Comparison of ENCODE assay signal across 10 cellular contexts in genomic region chr19:31448221-31448657, GRCh38.
DNase-seq lines count a peak whose midpoint lies in the region; ATAC-seq, FAIRE-seq and TF ChIP-seq lines count a peak whose summit lies in the region.
"Had no signal": no experiment of that assay in that cellular context is flagged by ENCODE, and none has a peak within 500 bp of the region (broad histone marks: within the 10 kb centered on the region; RNA-seq: fewer than 3 reads in every experiment).

No MANE protein-coding gene starts in this region.

- intact Hi-C loops in activated CD4-positive, alpha-beta T cell treated with anti-CD3 and anti-CD28 coated beads, Interleukin-2, amount 10 ng/mL, durations not matched to agents 24 days and 14 days (cut with micrococcal nuclease): no loop called here
- intact Hi-C loops in lower leg skin (cut with DNase I; ENCODE audit: low total_unique reads): no loop called here

- no peaks in the 10 kb centered on the region for H3K36me3 Mint-ChIP-seq in activated CD4-positive, alpha-beta T cell treated with anti-CD3 and anti-CD28 coated beads, Interleukin-2, amount 10 ng/mL, durations not matched to agents 24 days and 14 days (ENCODE audit: low read depth)
- no peaks in the 10 kb centered on the region for H3K36me3 Mint-ChIP-seq in activated CD4-positive, alpha-beta T cell treated with anti-CD3 and anti-CD28 coated beads, Interleukin-2, amount 10 ng/mL, durations not matched to agents 7 days and 5 days (ENCODE audit: low read depth)
- no peaks in the 10 kb centered on the region for H3K36me3 Mint-ChIP-seq in activated T-cell treated with anti-CD3 and anti-CD28 coated beads, Interleukin-2, amount 50 U/mL, for 4 hours (ENCODE audit: insufficient read depth)

- H3K4me1 Mint-ChIP-seq in activated CD4-positive, alpha-beta T cell treated with anti-CD3 and anti-CD28 coated beads, Interleukin-2, amount 10 ng/mL, durations not matched to agents 24 days and 14 days: no peaks in the 10 kb centered on the region
- no peaks in the 10 kb centered on the region for H3K4me1 Mint-ChIP-seq in activated CD4-positive, alpha-beta T cell treated with anti-CD3 and anti-CD28 coated beads, Interleukin-2, amount 10 ng/mL, durations not matched to agents 7 days and 5 days
- H3K4me1 Mint-ChIP-seq in activated T-cell treated with anti-CD3 and anti-CD28 coated beads, Interleukin-2, amount 50 U/mL, for 4 hours (ENCODE audit: low read depth): no peaks in the 10 kb centered on the region

- WGBS in lower leg skin, 2 donors: 43 to 46% methylated on average over 5 to 7 of the region's 7 CpGs

- H3K27me3 Mint-ChIP-seq in activated CD4-positive, alpha-beta T cell treated with anti-CD3 and anti-CD28 coated beads, Interleukin-2, amount 10 ng/mL, durations not matched to agents 24 days and 14 days: peaks cover 2% of the 10 kb centered on the region
- H3K27me3 Mint-ChIP-seq in activated CD4-positive, alpha-beta T cell treated with anti-CD3 and anti-CD28 coated beads, Interleukin-2, amount 10 ng/mL, durations not matched to agents 7 days and 5 days: no peaks in the 10 kb centered on the region
- H3K27me3 Mint-ChIP-seq in activated T-cell treated with anti-CD3 and anti-CD28 coated beads, Interleukin-2, amount 50 U/mL, for 4 hours (ENCODE audit: low read depth): peaks cover 10% of the 10 kb centered on the region

- H3K27me3 ChIP-seq in bronchial epithelial cell (ENCODE audit: control insufficient read depth, insufficient read depth, low read length): no peaks in the 10 kb centered on the region
- H3K27me3 ChIP-seq: tibial nerve had no signal

- DNase-seq in activated CD4-positive, alpha-beta T cell treated with anti-CD3 and anti-CD28 coated beads, Interleukin-2, amount 10 ng/mL, durations not matched to agents 24 days and 14 days: peak; percentile 9
- no peak for DNase-seq in activated CD4-positive, alpha-beta T cell treated with anti-CD3 and anti-CD28 coated beads, Interleukin-2, amount 10 ng/mL, durations not matched to agents 7 days and 5 days
- DNase-seq in bronchial epithelial cell (ENCODE audit: low read depth) (peak; percentile 40), lower leg skin (ENCODE audit: low spot score in 2 of 2) (peak; percentile 27 to 88), HEK293T (ENCODE audit: extremely low spot score) (no peak), GM13977 (ENCODE audit: low spot score) (no peak), NCI-H1436 (lab: John Stamatoyannopoulos, UW) (no peak)
- DNase-seq in activated T-cell treated with anti-CD3 and anti-CD28 coated beads, Interleukin-2, amount 50 U/mL, for 4 hours: no peak
- DNase-seq: NCI-H2107 had no signal

- POLR2A ChIA-PET in activated CD4-positive, alpha-beta T cell treated with anti-CD3 and anti-CD28 coated beads, Interleukin-2, amount 10 ng/mL, durations not matched to agents 7 days and 5 days (lab: Charles Lee): no interaction called here
- POLR2A ChIA-PET in HEK293T (lab: Yijun Ruan, JAX): no interaction called here

- no peak overlapping the region for H3K27ac Mint-ChIP-seq in activated CD4-positive, alpha-beta T cell treated with anti-CD3 and anti-CD28 coated beads, Interleukin-2, amount 10 ng/mL, durations not matched to agents 24 days and 14 days
- no peak overlapping the region for H3K27ac Mint-ChIP-seq in activated CD4-positive, alpha-beta T cell treated with anti-CD3 and anti-CD28 coated beads, Interleukin-2, amount 10 ng/mL, durations not matched to agents 7 days and 5 days

- no peak for TF ChIP-seq POLR2A in lower leg skin (IDR thresholded peaks at IDR 0.05)

- no peak overlapping the region for H3K4me3 ChIP-seq in bronchial epithelial cell (ENCODE audit: low read depth, low read length)
- no peak overlapping the region for H3K4me3 ChIP-seq in lower leg skin (ENCODE audit: low read depth, poor library complexity, severe bottlenecking)
- H3K4me3 ChIP-seq: tibial nerve had no signal

- TF ChIP-seq CTCF in bronchial epithelial cell (IDR thresholded peaks at IDR 0.05; ENCODE audit: insufficient read depth, low read length, severe bottlenecking): no peak
- TF ChIP-seq CTCF in lower leg skin (IDR thresholded peaks at IDR 0.05): no peak
- no peak for TF ChIP-seq CTCF in GM13977 (IDR thresholded peaks at IDR 0.05; ENCODE audit: extremely low read depth, insufficient read depth, missing control alignments)

- no peaks in the 10 kb centered on the region for H3K36me3 ChIP-seq in bronchial epithelial cell (ENCODE audit: control insufficient read depth, insufficient read depth, low read length)
- H3K36me3 ChIP-seq: tibial nerve had no signal

- ATAC-seq in activated T-cell treated with anti-CD3 and anti-CD28 coated beads, Interleukin-2, amount 50 U/mL, for 4 hours: no peak

- no peak for FAIRE-seq in bronchial epithelial cell (lab: Jason Lieb, UNC)

- H3K9me3 Mint-ChIP-seq in activated CD4-positive, alpha-beta T cell treated with anti-CD3 and anti-CD28 coated beads, Interleukin-2, amount 10 ng/mL, durations not matched to agents 24 days and 14 days: peaks cover 3% of the 10 kb centered on the region
- peaks cover 4% of the 10 kb centered on the region for H3K9me3 Mint-ChIP-seq in activated CD4-positive, alpha-beta T cell treated with anti-CD3 and anti-CD28 coated beads, Interleukin-2, amount 10 ng/mL, durations not matched to agents 7 days and 5 days
- H3K9me3 Mint-ChIP-seq in activated T-cell treated with anti-CD3 and anti-CD28 coated beads, Interleukin-2, amount 50 U/mL, for 4 hours: no peaks in the 10 kb centered on the region

- in situ Hi-C loops in GM13977 (cut with MboI; ENCODE audit: low pct_unique_long_range_greater_than_20kb, low sequenced_read_pairs, unreplicated experiment): no loop called here

- CTCF ChIA-PET in activated CD4-positive, alpha-beta T cell treated with anti-CD3 and anti-CD28 coated beads, Interleukin-2, amount 10 ng/mL, durations not matched to agents 7 days and 5 days (lab: Charles Lee): no interaction called here
- CTCF ChIA-PET in HEK293T (lab: Yijun Ruan, JAX): no interaction called here

- no peak overlapping the region for H3K4me3 Mint-ChIP-seq in activated CD4-positive, alpha-beta T cell treated with anti-CD3 and anti-CD28 coated beads, Interleukin-2, amount 10 ng/mL, durations not matched to agents 24 days and 14 days
- no peak overlapping the region for H3K4me3 Mint-ChIP-seq in activated CD4-positive, alpha-beta T cell treated with anti-CD3 and anti-CD28 coated beads, Interleukin-2, amount 10 ng/mL, durations not matched to agents 7 days and 5 days
- no peak overlapping the region for H3K4me3 Mint-ChIP-seq in activated T-cell treated with anti-CD3 and anti-CD28 coated beads, Interleukin-2, amount 50 U/mL, for 4 hours

TF ChIP-seq in HEK293T, 16 proteins besides CTCF, POLR2A, EP300 and RAD21:
- TF ChIP-seq FOXA1 (IDR thresholded peaks at IDR 0.05) (no peak), FOXM1 (IDR thresholded peaks at IDR 0.05; ENCODE audit: borderline replicate concordance) (no peak), LEF1 (IDR thresholded peaks at IDR 0.05; ENCODE audit: borderline replicate concordance) (no peak), HDGF (IDR thresholded peaks at IDR 0.05; ENCODE audit: borderline replicate concordance) (no peak), PKNOX1 (IDR thresholded peaks at IDR 0.05) (no peak)

Comparison
In these comparisons a context has a peak if more than half of its experiments do, and no peak if none do; other contexts are left out.
1. DNase-seq: peak in activated CD4-positive, alpha-beta T cell treated with anti-CD3 and anti-CD28 coated beads, Interleukin-2, amount 10 ng/mL, durations not matched to agents 24 days and 14 days (single experiment), bronchial epithelial cell (single experiment) and lower leg skin (2 of 2); none in activated CD4-positive, alpha-beta T cell treated with anti-CD3 and anti-CD28 coated beads, Interleukin-2, amount 10 ng/mL, durations not matched to agents 7 days and 5 days (single experiment), HEK293T (single experiment), GM13977 (single experiment), activated T-cell treated with anti-CD3 and anti-CD28 coated beads, Interleukin-2, amount 50 U/mL, for 4 hours (single experiment) and NCI-H1436 (single experiment).